ENCODE assay signal across 25 cellular contexts in the genomic region with DNA sequence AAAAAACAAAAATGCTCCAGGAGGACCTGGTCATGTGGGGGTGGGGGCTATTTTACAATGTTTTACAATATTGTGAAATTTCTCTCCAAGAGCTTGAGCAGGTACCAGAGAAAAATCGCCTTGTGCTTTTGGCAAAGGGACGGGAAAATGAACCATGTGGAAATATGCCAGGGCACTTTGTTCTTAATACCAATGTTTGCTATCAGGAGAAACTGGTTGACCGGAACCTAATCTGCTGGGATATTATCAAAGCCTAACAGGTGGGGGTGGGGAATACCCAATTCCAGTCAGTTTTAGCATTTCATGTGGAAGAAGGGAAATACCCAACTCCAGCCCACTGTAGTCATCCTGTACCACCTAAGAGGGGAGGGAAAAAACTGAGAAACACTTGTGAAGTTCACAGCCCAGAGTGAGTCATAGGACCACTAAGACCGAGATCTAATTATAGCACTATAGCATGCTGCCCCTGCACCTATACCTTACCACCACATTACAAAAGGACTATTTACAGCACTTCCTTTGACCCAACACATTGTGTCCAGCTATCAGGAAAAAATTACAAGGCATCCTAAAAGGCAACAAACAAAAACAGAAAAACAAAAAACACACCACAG.
DNase-seq lines count a peak whose midpoint lies in the region; ATAC-seq and TF ChIP-seq lines count a peak whose summit lies in the region.
"Had no signal": no experiment of that assay in that cellular context is flagged by ENCODE, and none has a peak within 500 bp of the region (broad histone marks: within the 10 kb centered on the region; RNA-seq: fewer than 3 reads in every experiment).

No MANE protein-coding gene starts in this region.

- no peak overlapping the region for H3K27ac ChIP-seq in HEK293 (ENCODE audit: extremely low read depth, low read depth, low read length)
- H3K27ac ChIP-seq: dorsolateral prefrontal cortex, spleen, uterus had no signal

- CTCF ChIA-PET in activated CD8-positive, alpha-beta T cell treated with anti-CD3 and anti-CD28 coated beads for 36 hours (lab: Charles Lee): interaction anchor here (0.6 to 1.7 kb wide), 2 partner anchors 15 to 176 kb away, joined by 3 to 4 read pairs; no protein-coding TSS in a partner anchor
- CTCF ChIA-PET in activated CD8-positive, alpha-beta T cell treated with anti-CD3 and anti-CD28 coated beads, Interleukin-2, amount 10 ng/mL, durations not matched to agents 7 days and 5 days (lab: Charles Lee): no interaction called here
- CTCF ChIA-PET in HEK293 (lab: Yijun Ruan, JAX): interaction anchor here (0.7 kb wide), 1 partner anchor 62 kb away, joined by 3 read pairs; no protein-coding TSS in a partner anchor

- H3K9me3 Mint-ChIP-seq in activated CD8-positive, alpha-beta T cell treated with anti-CD3 and anti-CD28 coated beads for 36 hours: peaks cover 5% of the 10 kb centered on the region
- no peaks in the 10 kb centered on the region for H3K9me3 Mint-ChIP-seq in activated CD8-positive, alpha-beta T cell treated with anti-CD3 and anti-CD28 coated beads, Interleukin-2, amount 10 ng/mL, durations not matched to agents 7 days and 5 days (ENCODE audit: insufficient read depth)
- H3K9me3 Mint-ChIP-seq in activated T-helper 17 cell treated with anti-CD3 and anti-CD28 coated beads, Interleukin-2, amount 50 U/mL, for 72 hours: peaks cover 4% of the 10 kb centered on the region
- H3K9me3 Mint-ChIP-seq: CD4-positive, alpha-beta T cell had no signal

- peaks cover 9% of the 10 kb centered on the region for H3K4me1 Mint-ChIP-seq in activated CD8-positive, alpha-beta T cell treated with anti-CD3 and anti-CD28 coated beads for 36 hours (ENCODE audit: low read depth)
- H3K4me1 Mint-ChIP-seq in activated CD8-positive, alpha-beta T cell treated with anti-CD3 and anti-CD28 coated beads, Interleukin-2, amount 10 ng/mL, durations not matched to agents 7 days and 5 days (ENCODE audit: low read depth): no peaks in the 10 kb centered on the region
- no peaks in the 10 kb centered on the region for H3K4me1 Mint-ChIP-seq in activated T-helper 17 cell treated with anti-CD3 and anti-CD28 coated beads, Interleukin-2, amount 50 U/mL, for 72 hours
- H3K4me1 Mint-ChIP-seq: naive thymus-derived CD8-positive, alpha-beta T cell had no signal

- peaks cover 9% of the 10 kb centered on the region for H3K4me1 ChIP-seq in HEK293 (ENCODE audit: control insufficient read depth, insufficient read depth, low read length)
- H3K4me1 ChIP-seq: spleen, uterus had no signal

- H3K27ac Mint-ChIP-seq in activated CD8-positive, alpha-beta T cell treated with anti-CD3 and anti-CD28 coated beads for 36 hours: no peak overlapping the region
- H3K27ac Mint-ChIP-seq in activated CD8-positive, alpha-beta T cell treated with anti-CD3 and anti-CD28 coated beads, Interleukin-2, amount 10 ng/mL, durations not matched to agents 7 days and 5 days: no peak overlapping the region
- H3K27ac Mint-ChIP-seq in activated T-helper 17 cell treated with anti-CD3 and anti-CD28 coated beads, Interleukin-2, amount 50 U/mL, for 72 hours: no peak overlapping the region
- H3K27ac Mint-ChIP-seq: activated naive CD8-positive, alpha-beta T cell; CD4-positive, alpha-beta T cell; naive thymus-derived CD8-positive, alpha-beta T cell; progenitor cell of endocrine pancreas had no signal

- DNase-seq in activated CD8-positive, alpha-beta T cell treated with anti-CD3 and anti-CD28 coated beads for 36 hours: peak; percentile 12
- DNase-seq in activated CD8-positive, alpha-beta T cell treated with anti-CD3 and anti-CD28 coated beads, Interleukin-2, amount 10 ng/mL, durations not matched to agents 7 days and 5 days: no peak
- DNase-seq in stimulated activated naive CD8-positive, alpha-beta T cell treated with anti-CD3 and anti-CD28 coated beads, Interleukin-15, Interleukin-2, amounts not matched to agents 100 U/mL and 50 U/mL, for 24 hours: peak; percentile 5
- DNase-seq in NCI-H1105 (lab: John Stamatoyannopoulos, UW): no peak
- no peak for DNase-seq in activated CD4-positive, alpha-beta T cell treated with anti-CD3 and anti-CD28 coated beads, Interleukin-2, amount 50 U/mL, for 48 hours
- DNase-seq: ACHN; activated CD4-positive, CD25-positive, alpha-beta regulatory T cell treated with anti-CD3 and anti-CD28 coated beads, Interleukin-2, amount 50 U/mL, for 72 hours; activated CD8-positive, alpha-beta memory T cell treated with anti-CD3 and anti-CD28 coated beads, Interleukin-2, amount 50 U/mL, for 48 hours; CD4-positive, alpha-beta T cell; dorsolateral prefrontal cortex; glutamatergic neuron; HCEC 1CT; KBM-7; mammary epithelial cell; naive thymus-derived CD8-positive, alpha-beta T cell; NCI-H1436; spleen; stimulated activated naive CD4-positive, alpha-beta T cell treated with Interleukin-2 at 50 U/mL for 16 hours; T-helper 2 cell; uterus had no signal

- ATAC-seq in activated CD8-positive, alpha-beta T cell treated with anti-CD3 and anti-CD28 coated beads for 36 hours: peak; percentile 93
- no peak for ATAC-seq in activated CD8-positive, alpha-beta T cell treated with anti-CD3 and anti-CD28 coated beads, Interleukin-2, amount 10 ng/mL, durations not matched to agents 7 days and 5 days
- ATAC-seq in activated T-helper 17 cell treated with anti-CD3 and anti-CD28 coated beads, Interleukin-2, amount 50 U/mL, for 72 hours (replicated peaks): peak; percentile 84
- ATAC-seq in stimulated activated naive CD8-positive, alpha-beta T cell treated with anti-CD3 and anti-CD28 coated beads, Interleukin-15, Interleukin-2, amounts not matched to agents 100 U/mL and 50 U/mL, for 24 hours: peak; percentile 98
- ATAC-seq in HG03095 (IDR thresholded peaks at IDR 0.05; ENCODE audit: unreplicated experiment): no peak
- ATAC-seq: naive thymus-derived CD8-positive, alpha-beta T cell had no signal

- no peak overlapping the region for H3K4me3 Mint-ChIP-seq in activated CD8-positive, alpha-beta T cell treated with anti-CD3 and anti-CD28 coated beads for 36 hours
- no peak overlapping the region for H3K4me3 Mint-ChIP-seq in activated CD8-positive, alpha-beta T cell treated with anti-CD3 and anti-CD28 coated beads, Interleukin-2, amount 10 ng/mL, durations not matched to agents 7 days and 5 days
- H3K4me3 Mint-ChIP-seq in activated T-helper 17 cell treated with anti-CD3 and anti-CD28 coated beads, Interleukin-2, amount 50 U/mL, for 72 hours: no peak overlapping the region
- H3K4me3 Mint-ChIP-seq: activated naive CD8-positive, alpha-beta T cell; CD4-positive, alpha-beta T cell; naive thymus-derived CD8-positive, alpha-beta T cell had no signal

- peaks cover 7% of the 10 kb centered on the region for H3K27me3 Mint-ChIP-seq in activated CD8-positive, alpha-beta T cell treated with anti-CD3 and anti-CD28 coated beads for 36 hours
- peaks cover 2% of the 10 kb centered on the region for H3K27me3 Mint-ChIP-seq in activated CD8-positive, alpha-beta T cell treated with anti-CD3 and anti-CD28 coated beads, Interleukin-2, amount 10 ng/mL, durations not matched to agents 7 days and 5 days (ENCODE audit: low read depth)
- H3K27me3 Mint-ChIP-seq in activated T-helper 17 cell treated with anti-CD3 and anti-CD28 coated beads, Interleukin-2, amount 50 U/mL, for 72 hours: peaks cover 16% of the 10 kb centered on the region

- no peaks in the 10 kb centered on the region for H3K36me3 ChIP-seq in HEK293 (ENCODE audit: control insufficient read depth in 2 of 2, insufficient read depth in 1 of 2, low read length in 2 of 2)
- H3K36me3 ChIP-seq: spleen, uterus had no signal

- H3K36me3 Mint-ChIP-seq in activated CD8-positive, alpha-beta T cell treated with anti-CD3 and anti-CD28 coated beads for 36 hours (ENCODE audit: low read depth): peaks cover 1% of the 10 kb centered on the region
- no peaks in the 10 kb centered on the region for H3K36me3 Mint-ChIP-seq in activated CD8-positive, alpha-beta T cell treated with anti-CD3 and anti-CD28 coated beads, Interleukin-2, amount 10 ng/mL, durations not matched to agents 7 days and 5 days (ENCODE audit: low read depth)
- H3K36me3 Mint-ChIP-seq in activated T-helper 17 cell treated with anti-CD3 and anti-CD28 coated beads, Interleukin-2, amount 50 U/mL, for 72 hours (ENCODE audit: low read depth): no peaks in the 10 kb centered on the region

- H3K4me3 ChIP-seq in HEK293 (ENCODE audit: low read depth, low read length): no peak overlapping the region
- H3K4me3 ChIP-seq: dorsolateral prefrontal cortex, spleen, uterus had no signal

- POLR2A ChIA-PET in activated CD8-positive, alpha-beta T cell treated with anti-CD3 and anti-CD28 coated beads for 36 hours (lab: Charles Lee): no interaction called here
- POLR2A ChIA-PET in activated CD8-positive, alpha-beta T cell treated with anti-CD3 and anti-CD28 coated beads, Interleukin-2, amount 10 ng/mL, durations not matched to agents 7 days and 5 days (lab: Charles Lee): no interaction called here
- POLR2A ChIA-PET in HEK293 (lab: Yijun Ruan, JAX): no interaction called here

- no peaks in the 10 kb centered on the region for H3K9me3 ChIP-seq in HEK293 (ENCODE audit: control insufficient read depth, insufficient read depth, low read depth, low read length)
- H3K9me3 ChIP-seq: uterus had no signal

- no peak for TF ChIP-seq CTCF in activated CD8-positive, alpha-beta T cell treated with anti-CD3 and anti-CD28 coated beads for 36 hours (IDR thresholded peaks at IDR 0.05)
- TF ChIP-seq CTCF in HEK293 (tag by site-specific recombination; IDR thresholded peaks at IDR 0.05): no peak

- intact Hi-C loops in activated CD8-positive, alpha-beta T cell treated with anti-CD3 and anti-CD28 coated beads for 36 hours (cut with micrococcal nuclease): no loop called here

TF ChIP-seq in HEK293, 187 proteins besides CTCF, POLR2A, EP300 and RAD21 (continues in another document):
- TF ChIP-seq RBAK (tag by site-specific recombination; IDR thresholded peaks at IDR 0.05): 0 out of 2 replicates have a peak, but pooled peaks have one; percentile 11
- no peak for TF ChIP-seq ZNF350 (tag by site-specific recombination; IDR thresholded peaks at IDR 0.05)
- TF ChIP-seq, protein P1, sequence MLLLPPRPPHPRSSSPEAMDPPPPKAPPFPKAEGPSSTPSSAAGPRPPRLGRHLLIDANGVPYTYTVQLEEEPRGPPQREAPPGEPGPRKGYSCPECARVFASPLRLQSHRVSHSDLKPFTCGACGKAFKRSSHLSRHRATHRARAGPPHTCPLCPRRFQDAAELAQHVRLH (tag by site-specific recombination; IDR thresholded peaks at IDR 0.05): no peak
- no peak for TF ChIP-seq KLF1 (tag by site-specific recombination; IDR thresholded peaks at IDR 0.05)
- no peak for TF ChIP-seq ZNF555 (tag by site-specific recombination; conservative IDR thresholded peaks at IDR 0.05)
- 0 out of 2 replicates have a peak, but pooled peaks have one; percentile 53 for TF ChIP-seq TRIM28 (IDR thresholded peaks at IDR 0.05; ENCODE audit: borderline replicate concordance, low read length)
- TF ChIP-seq GFI1B (tag by site-specific recombination; IDR thresholded peaks at IDR 0.05): no peak
- no peak for TF ChIP-seq ZNF701 (tag by site-specific recombination; IDR thresholded peaks at IDR 0.05)
- no peak for TF ChIP-seq ZNF48 (tag by site-specific recombination; IDR thresholded peaks at IDR 0.05)
- TF ChIP-seq ZNF514 (tag by site-specific recombination; IDR thresholded peaks at IDR 0.05): no peak
- TF ChIP-seq IKZF3 (tag by site-specific recombination; IDR thresholded peaks at IDR 0.05): no peak

Comparison
In these comparisons a context has a peak if more than half of its experiments do, and no peak if none do; other contexts are left out.
1. ATAC-seq: peak in activated CD8-positive, alpha-beta T cell treated with anti-CD3 and anti-CD28 coated beads for 36 hours (single experiment), activated T-helper 17 cell treated with anti-CD3 and anti-CD28 coated beads, Interleukin-2, amount 50 U/mL, for 72 hours (single experiment) and stimulated activated naive CD8-positive, alpha-beta T cell treated with anti-CD3 and anti-CD28 coated beads, Interleukin-15, Interleukin-2, amounts not matched to agents 100 U/mL and 50 U/mL, for 24 hours (single experiment); none in activated CD8-positive, alpha-beta T cell treated with anti-CD3 and anti-CD28 coated beads, Interleukin-2, amount 10 ng/mL, durations not matched to agents 7 days and 5 days (single experiment) and HG03095 (single experiment).
2. DNase-seq: peak in activated CD8-positive, alpha-beta T cell treated with anti-CD3 and anti-CD28 coated beads for 36 hours (single experiment) and stimulated activated naive CD8-positive, alpha-beta T cell treated with anti-CD3 and anti-CD28 coated beads, Interleukin-15, Interleukin-2, amounts not matched to agents 100 U/mL and 50 U/mL, for 24 hours (single experiment); none in activated CD8-positive, alpha-beta T cell treated with anti-CD3 and anti-CD28 coated beads, Interleukin-2, amount 10 ng/mL, durations not matched to agents 7 days and 5 days (single experiment), NCI-H1105 (single experiment) and activated CD4-positive, alpha-beta T cell treated with anti-CD3 and anti-CD28 coated beads, Interleukin-2, amount 50 U/mL, for 48 hours (0 of 2).